11 cellular contexts compared by ENCODE assay signal in the genomic region with DNA sequence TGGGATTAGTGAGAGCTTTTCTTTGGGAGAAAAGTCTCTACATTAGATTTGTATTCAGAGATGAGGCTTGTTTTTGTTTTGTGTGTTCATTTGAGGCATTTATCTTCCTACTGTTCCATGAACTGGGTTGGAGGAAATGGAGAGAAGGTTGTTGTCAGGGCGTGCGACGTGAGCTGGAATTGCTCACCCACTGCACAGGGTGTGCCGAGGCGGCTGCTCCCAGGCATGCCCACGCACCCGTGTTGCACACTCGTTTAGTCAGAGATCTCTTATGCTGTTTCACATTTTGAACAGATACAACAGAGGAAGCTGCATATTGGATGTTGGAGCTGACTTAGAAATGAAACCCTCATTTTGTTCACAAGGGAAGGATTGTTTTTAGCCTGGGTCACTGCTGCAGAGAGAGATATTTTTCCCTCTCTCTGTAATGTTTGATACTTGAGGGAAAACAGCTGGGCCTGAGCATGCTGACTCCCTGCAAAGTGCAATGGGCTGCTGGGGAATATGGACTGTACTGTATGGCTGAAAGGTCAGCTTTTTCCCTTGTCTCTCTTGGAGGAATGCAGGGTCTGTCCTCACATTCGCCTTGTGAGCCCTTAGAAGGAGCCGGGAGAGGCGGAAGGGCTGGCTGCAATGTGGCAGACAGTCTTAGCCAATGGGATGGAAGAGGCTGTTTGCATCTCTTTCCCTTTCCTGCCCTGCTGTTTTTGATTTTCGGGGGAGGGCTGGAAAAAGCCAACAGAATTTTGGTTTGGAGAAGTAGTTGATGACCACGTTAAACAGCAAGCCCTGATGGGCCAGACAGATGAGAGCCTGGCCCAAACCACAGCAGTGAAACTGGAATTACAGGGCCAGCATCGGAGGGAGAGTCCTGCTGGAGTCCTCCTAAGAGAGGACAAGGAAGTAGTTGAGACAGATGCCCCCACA.
DNase-seq lines count a peak whose midpoint lies in the region; ATAC-seq and TF ChIP-seq lines count a peak whose summit lies in the region.
"Had no signal": no experiment of that assay in that cellular context is flagged by ENCODE, and none has a peak within 500 bp of the region (broad histone marks: within the 10 kb centered on the region; RNA-seq: fewer than 3 reads in every experiment).

No MANE protein-coding gene starts in this region.

- in situ Hi-C loops in KBM-7 (cut with MboI; ENCODE audit: low pct_unique_long_range_greater_than_20kb, low sequenced_read_pairs) = no loop called here

- DNase-seq in AG08395 (ENCODE audit: low spot score) = peak; percentile 80
- peak; percentile 44 to 62 for DNase-seq in heart right ventricle
- peak in 1 of 2 donors; percentile 4 for DNase-seq in trophoblast cell
- DNase-seq in KBM-7 = no peak
- no peak for DNase-seq in MM.1S
- DNase-seq in NCI-H510A (lab: John Stamatoyannopoulos, UW) = no peak
- no peak for DNase-seq in erythroblast (lab: John Stamatoyannopoulos, UW)
- DNase-seq: NCI-H748 treated with DMSO at 0.1 percent for 48 hours; stimulated activated naive CD8-positive, alpha-beta T cell treated with anti-CD3 and anti-CD28 coated beads, Interleukin-15, amount 100 ng/mL, for 72 hours had no signal

- no peak overlapping the region for H3K4ac ChIP-seq in trophoblast cell (ENCODE audit: low read depth, low read length)

- intact Hi-C loops in heart right ventricle (cut with DNase I) = loop anchor here in 1 of 10 donors (2.0 kb wide), 1 partner anchor 75 kb away; no protein-coding TSS in a partner anchor

- no peak overlapping the region for H2BK12ac ChIP-seq in trophoblast cell (ENCODE audit: low read length)

- no peak overlapping the region for H3K4me2 ChIP-seq in trophoblast cell (ENCODE audit: low read length)
- H3K4me2 ChIP-seq in MM.1S (ENCODE audit: low read depth, low read length) = no peak overlapping the region
- H3K4me2 ChIP-seq: BLaER1 had no signal

- TF ChIP-seq CTCF in heart right ventricle (IDR thresholded peaks at IDR 0.05) (no peak), MM.1S (IDR thresholded peaks at IDR 0.05; ENCODE audit: low read length) (no peak)

- H3K9me3 ChIP-seq in heart right ventricle (no peaks in the 10 kb centered on the region), trophoblast cell (ENCODE audit: insufficient read depth, low read depth, low read length) (peaks cover 1% of the 10 kb centered on the region), MM.1S (replicated peaks; ENCODE audit: insufficient read depth, low read length) (no peaks in the 10 kb centered on the region)
- H3K9me3 ChIP-seq: BLaER1 had no signal

- no peak overlapping the region for H4K8ac ChIP-seq in trophoblast cell (ENCODE audit: low read depth, low read length)

- H3K36me3 ChIP-seq in heart right ventricle = peaks cover 0 to 40% (median 0%) of the 10 kb centered on the region in 9 donors
- H3K36me3 ChIP-seq in trophoblast cell (ENCODE audit: control insufficient read depth in 1 of 2, insufficient read depth in 2 of 2, low read length in 2 of 2) = peaks cover 5 to 12% of the 10 kb centered on the region in 2 experiments
- no peaks in the 10 kb centered on the region for H3K36me3 ChIP-seq in MM.1S (replicated peaks; ENCODE audit: insufficient read depth, low read length)
- H3K36me3 ChIP-seq: BLaER1 had no signal

- H2AK5ac ChIP-seq in trophoblast cell (ENCODE audit: low read length) = peak overlapping the region; percentile 75

- no peak overlapping the region for H4K12ac ChIP-seq in trophoblast cell (ENCODE audit: low read depth, low read length)

- H2AFZ ChIP-seq in trophoblast cell (ENCODE audit: insufficient read depth, low read length, poor library complexity) = peak overlapping the region; percentile 52
- H2AFZ ChIP-seq in MM.1S (ENCODE audit: low read length) = no peak overlapping the region

- H4K91ac ChIP-seq in trophoblast cell (ENCODE audit: low read depth, low read length) = peak overlapping the region; percentile 31

- peaks cover 0 to 90% (median 35%) of the 10 kb centered on the region in 9 donors for H3K4me1 ChIP-seq in heart right ventricle
- peaks cover 15 to 18% of the 10 kb centered on the region in 2 experiments for H3K4me1 ChIP-seq in trophoblast cell (ENCODE audit: control insufficient read depth in 1 of 2, insufficient read depth in 2 of 2, low read length in 2 of 2)
- H3K4me1 ChIP-seq in MM.1S (ENCODE audit: low read length) = no peaks in the 10 kb centered on the region

- H3K9me2 ChIP-seq in MM.1S (replicated peaks; ENCODE audit: insufficient read depth, low read length) = no peaks in the 10 kb centered on the region

- H3F3A ChIP-seq in MM.1S (ENCODE audit: insufficient read depth, low read length) = no peaks in the 10 kb centered on the region

- no peaks in the 10 kb centered on the region for H4K20me1 ChIP-seq in MM.1S (ENCODE audit: insufficient read depth, low read length)
- H4K20me1 ChIP-seq: BLaER1 had no signal

- H3K27me3 ChIP-seq in heart right ventricle (no peaks in the 10 kb centered on the region), trophoblast cell (ENCODE audit: insufficient read depth, low read length) (no peaks in the 10 kb centered on the region), MM.1S (replicated peaks; ENCODE audit: insufficient read depth, low read length) (no peaks in the 10 kb centered on the region)
- H3K27me3 ChIP-seq: BLaER1 had no signal

- H3K23ac ChIP-seq in trophoblast cell (ENCODE audit: low read length) = no peak overlapping the region

- H3K27ac ChIP-seq in adipose tissue (ENCODE audit: low read depth, low read length) (peak overlapping the region; percentile 29), heart right ventricle (peak overlapping the region; percentile 70 to 87 (median 84)), trophoblast cell (ENCODE audit: low read depth, low read length) (no peak overlapping the region), MM.1S (ENCODE audit: low read length) (no peak overlapping the region)
- H3K27ac ChIP-seq: BLaER1 had no signal

- H3K4me3 ChIP-seq in heart right ventricle = peak overlapping the region in 7 of 10 donors; percentile 16 to 38 (median 22)
- H3K4me3 ChIP-seq in trophoblast cell (ENCODE audit: low read depth, low read length) = peak overlapping the region; percentile 8
- no peak overlapping the region for H3K4me3 ChIP-seq in MM.1S (ENCODE audit: low read length)
- H3K4me3 ChIP-seq: BLaER1 had no signal

- TF ChIP-seq POLR2A in erythroblast (IDR thresholded peaks at IDR 0.05; ENCODE audit: low read length) = no peak

- no peak overlapping the region for H3K14ac ChIP-seq in trophoblast cell (ENCODE audit: low read length)

- H3K79me2 ChIP-seq in trophoblast cell (ENCODE audit: control insufficient read depth, insufficient read depth, low read length, poor library complexity) (no peaks in the 10 kb centered on the region), MM.1S (ENCODE audit: low read length) (no peaks in the 10 kb centered on the region)

- peak; percentile 70 to 87 (median 74) for ATAC-seq in heart right ventricle
- ATAC-seq: stimulated activated naive CD8-positive, alpha-beta T cell treated with anti-CD3 and anti-CD28 coated beads, Interleukin-15, amount 100 ng/mL, for 72 hours had no signal

- H3K9ac ChIP-seq in trophoblast cell (ENCODE audit: low read length) (no peak overlapping the region), MM.1S (ENCODE audit: low read length) (no peak overlapping the region)
- H3K9ac ChIP-seq: BLaER1 had no signal

- H2BK5ac ChIP-seq in trophoblast cell (ENCODE audit: low read depth, low read length, poor library complexity) = no peak overlapping the region

- peaks cover 6% of the 10 kb centered on the region for H3K79me1 ChIP-seq in trophoblast cell (ENCODE audit: low read length)

- no peak overlapping the region for H3K18ac ChIP-seq in trophoblast cell (ENCODE audit: low read length)

- H2BK120ac ChIP-seq in trophoblast cell (ENCODE audit: insufficient read depth, low read length, poor library complexity) = no peak overlapping the region

- 62 to 83% (median 65%) methylated on average over 14 of the region's 14 CpGs for WGBS in adipose tissue, 3 donors
- WGBS in heart right ventricle, 2 donors = 64 to 71% methylated on average over 14 of the region's 14 CpGs
- WGBS in trophoblast cell (ENCODE audit: extremely low coverage, insufficient coverage, insufficient read length) = no CpG with 5 or more reads among the region's 14 CpGs

Comparison
In these comparisons a context has a peak if more than half of its experiments do, and no peak if none do; other contexts are left out.
1. DNase-seq: peak in AG08395 (single experiment) and heart right ventricle (2 of 2); none in KBM-7 (single experiment), MM.1S (single experiment), NCI-H510A (single experiment) and erythroblast (0 of 2).
2. H3K27ac ChIP-seq: peak in adipose tissue (single experiment) and heart right ventricle (10 of 10); none in trophoblast cell (single experiment) and MM.1S (single experiment).